ENCODE assay signal across 24 cellular contexts in genomic region chr7:136278057-136278456, GRCh38.
DNase-seq lines count a peak whose midpoint lies in the region; ATAC-seq, FAIRE-seq and TF ChIP-seq lines count a peak whose summit lies in the region.
"Had no signal": no experiment of that assay in that cellular context is flagged by ENCODE, and none has a peak within 500 bp of the region (broad histone marks: within the 10 kb centered on the region; RNA-seq: fewer than 3 reads in every experiment).

No MANE protein-coding gene starts in this region.

- H3K9ac ChIP-seq in K562 (ENCODE audit: insufficient read depth in 1 of 2, low read depth in 2 of 2, low read length in 2 of 2): no peak overlapping the region
- no peak overlapping the region for H3K9ac ChIP-seq in neural progenitor cell
- no peak overlapping the region for H3K9ac ChIP-seq in PC-3 (ENCODE audit: low read length)

- H3K4me1 ChIP-seq in K562 (replicated peaks in 1 of 2; ENCODE audit: control insufficient read depth in 2 of 2, insufficient read depth in 2 of 2, low read length in 2 of 2): no peaks in the 10 kb centered on the region
- H3K4me1 ChIP-seq in neural progenitor cell: peaks cover 21% of the 10 kb centered on the region
- H3K4me1 ChIP-seq in PC-3 (ENCODE audit: insufficient read depth, low read length): no peaks in the 10 kb centered on the region
- H3K4me1 ChIP-seq: Caco-2 had no signal

- no peaks in the 10 kb centered on the region for H3K9me3 ChIP-seq in K562 (replicated peaks; ENCODE audit: control insufficient read depth, insufficient read depth, low read depth, low read length)
- H3K9me3 ChIP-seq in neural progenitor cell (ENCODE audit: low read depth): no peaks in the 10 kb centered on the region
- H3K9me3 ChIP-seq in PC-3 (ENCODE audit: low read length): no peaks in the 10 kb centered on the region
- H3K9me3 ChIP-seq: Caco-2, MG63 had no signal

- no peaks in the 10 kb centered on the region for H3K27me3 ChIP-seq in K562 (ENCODE audit: control insufficient read depth in 2 of 2, insufficient read depth in 2 of 2, low read length in 2 of 2)
- no peaks in the 10 kb centered on the region for H3K27me3 ChIP-seq in neural progenitor cell
- H3K27me3 ChIP-seq in PC-3 (ENCODE audit: low read length): 0 out of 2 replicates have a peak, but pooled peaks cover 13% of the 10 kb centered on the region
- H3K27me3 ChIP-seq: MG63 had no signal

- H3K4me1 Mint-ChIP-seq in neural progenitor cell: no peaks in the 10 kb centered on the region
- H3K4me1 Mint-ChIP-seq: CD4-positive, alpha-beta memory T cell; GM23338; H9 had no signal

- no peaks in the 10 kb centered on the region for H3K9me2 ChIP-seq in PC-3 (replicated peaks; ENCODE audit: low read length)

- H3K27ac Mint-ChIP-seq in neural progenitor cell: no peak overlapping the region
- H3K27ac Mint-ChIP-seq: CD4-positive, alpha-beta memory T cell; GM23338; H9 had no signal

- ATAC-seq in K562 (no peak), PC-3 (no peak)
- ATAC-seq: GM23338 had no signal

- H3F3A ChIP-seq in neural progenitor cell (ENCODE audit: low read depth) (no peaks in the 10 kb centered on the region), PC-3 (ENCODE audit: low read length, unreplicated experiment) (no peaks in the 10 kb centered on the region)

- no peak for TF ChIP-seq RAD21 in K562 (CRISPR knock-in tag; conservative IDR thresholded peaks at IDR 0.05 in 1 of 2, IDR thresholded peaks at IDR 0.05 in 1 of 2)

- no peaks in the 10 kb centered on the region for H3K79me2 ChIP-seq in K562 (ENCODE audit: control insufficient read depth, insufficient read depth, low read length)
- H3K79me2 ChIP-seq in neural progenitor cell (ENCODE audit: low read depth): no peaks in the 10 kb centered on the region
- no peaks in the 10 kb centered on the region for H3K79me2 ChIP-seq in PC-3 (ENCODE audit: low read length)

- no peak overlapping the region for H3K4me3 Mint-ChIP-seq in neural progenitor cell
- H3K4me3 Mint-ChIP-seq: CD4-positive, alpha-beta memory T cell; GM23338; H9 had no signal

- no peaks in the 10 kb centered on the region for H4K20me1 ChIP-seq in K562 (replicated peaks; ENCODE audit: control insufficient read depth, insufficient read depth, low read length)
- H4K20me1 ChIP-seq in neural progenitor cell (ENCODE audit: low read depth): no peaks in the 10 kb centered on the region
- H4K20me1 ChIP-seq in PC-3 (ENCODE audit: low read length): no peaks in the 10 kb centered on the region

- TF ChIP-seq CTCF in K562 (IDR thresholded peaks at IDR 0.05 in 2 of 3, conservative IDR thresholded peaks at IDR 0.05 in 1 of 3; ENCODE audit: insufficient read depth in 2 of 3, low read depth in 1 of 3, low read length in 3 of 3) (no peak), neural progenitor cell (IDR thresholded peaks at IDR 0.05) (no peak), PC-3 (conservative IDR thresholded peaks at IDR 0.05; ENCODE audit: low read depth, low read length) (no peak)

- WGBS in K562 (ENCODE audit: insufficient coverage, low coverage, missing lambda C conversion rate): 41% methylated on average over 2 of the region's 2 CpGs

- H3K36me3 ChIP-seq in K562 (ENCODE audit: control insufficient read depth, insufficient read depth, low read length): no peaks in the 10 kb centered on the region
- H3K36me3 ChIP-seq in neural progenitor cell: no peaks in the 10 kb centered on the region
- no peaks in the 10 kb centered on the region for H3K36me3 ChIP-seq in PC-3 (ENCODE audit: low read depth, low read length)
- H3K36me3 ChIP-seq: MG63 had no signal

- intact Hi-C loops in K562 (cut with micrococcal nuclease) (no loop called here), PC-3 (cut with micrococcal nuclease) (no loop called here)

- in situ Hi-C loops in K562 (cut with MboI): no loop called here

- no peaks in the 10 kb centered on the region for H3K9me3 Mint-ChIP-seq in neural progenitor cell
- H3K9me3 Mint-ChIP-seq: GM23338, H9 had no signal

- H3K4me2 ChIP-seq in K562 (ENCODE audit: insufficient read depth, low read length) (no peak overlapping the region), neural progenitor cell (no peak overlapping the region), PC-3 (ENCODE audit: low read length) (no peak overlapping the region)
- H3K4me2 ChIP-seq: GM23338 had no signal

- no peak for TF ChIP-seq EP300 in K562 (IDR thresholded peaks at IDR 0.05; ENCODE audit: low read length)

- H3K4me3 ChIP-seq in K562 (no peak overlapping the region), neural progenitor cell (no peak overlapping the region), PC-3 (ENCODE audit: low read length) (no peak overlapping the region)
- H3K4me3 ChIP-seq: GM23338, MG63 had no signal

- FAIRE-seq in K562 (lab: Jason Lieb, UNC): no peak
- FAIRE-seq: G401.6, HTR-8/SVneo had no signal

- BruUV-seq in K562 (replicated peaks; lab: Mats Ljungman, UMichigan): no TSS peak
- BruUV-seq in PC-3 (replicated peaks; lab: Mats Ljungman, UMichigan): no TSS peak

- CTCF ChIA-PET in K562 (lab: Yijun Ruan, JAX; ENCODE audit: low intra/inter-chr PET ratio) (no interaction called here), PC-3 (lab: Charles Lee) (no interaction called here)

- peak; percentile 73 for DNase-seq in NCI-H69 (lab: John Stamatoyannopoulos, UW)
- DNase-seq in K562 (ENCODE audit: extremely low read depth in 1 of 4, low spot score in 3 of 4): no peak
- peak; percentile 3 for DNase-seq in left kidney (ENCODE audit: low read depth, low spot score)
- DNase-seq in activated CD4-positive, CD25-positive, alpha-beta regulatory T cell treated with anti-CD3 and anti-CD28 coated beads, Interleukin-2, amount 50 U/mL, for 72 hours: no peak
- DNase-seq in NCI-H1436 treated with DMSO at 0.1 percent for 48 hours (lab: John Stamatoyannopoulos, UW): no peak
- DNase-seq in neural progenitor cell (ENCODE audit: low spot score): no peak
- DNase-seq in PC-3: no peak
- DNase-seq: C1 segment of cervical spinal cord; Caco-2; CD4-positive, alpha-beta memory T cell; H9; KBM-7; MG63; NCI-H187; NCI-H2081 treated with DMSO at 0.1 percent for 48 hours; NCI-H2171; NCI-H446; NCI-H524 treated with DMSO at 0.1 percent for 48 hours; NCI-H82; SHP77 had no signal

- H3K27ac ChIP-seq in K562 (ENCODE audit: extremely low read depth, low read depth, low read length): no peak overlapping the region
- H3K27ac ChIP-seq in neural progenitor cell: no peak overlapping the region
- no peak overlapping the region for H3K27ac ChIP-seq in PC-3 (ENCODE audit: low read length)
- H3K27ac ChIP-seq: RWPE1 had no signal

- H3K36me3 Mint-ChIP-seq in neural progenitor cell: no peaks in the 10 kb centered on the region
- H3K36me3 Mint-ChIP-seq: CD4-positive, alpha-beta memory T cell had no signal

- H2AFZ ChIP-seq in K562 (ENCODE audit: low read depth, low read length) (no peak overlapping the region), neural progenitor cell (replicated peaks) (no peak overlapping the region), PC-3 (ENCODE audit: low read length) (no peak overlapping the region)
- H2AFZ ChIP-seq: GM23338 had no signal

- POLR2A ChIA-PET in K562 (lab: Yijun Ruan, JAX) (no interaction called here), PC-3 (lab: Charles Lee; ENCODE audit: unreplicated experiment) (no interaction called here)

- peaks cover 2% of the 10 kb centered on the region for H3K27me3 Mint-ChIP-seq in neural progenitor cell (ENCODE audit: insufficient read depth, low read depth)
- H3K27me3 Mint-ChIP-seq: CD4-positive, alpha-beta memory T cell had no signal

- H3K9me1 ChIP-seq in K562 (ENCODE audit: control insufficient read depth, insufficient read depth, low read length): no peaks in the 10 kb centered on the region

- TF ChIP-seq POLR2A in K562 (conservative IDR thresholded peaks at IDR 0.05): no peak

Comparison
In these comparisons a context has a peak if more than half of its experiments do, and no peak if none do; other contexts are left out.
1. DNase-seq: peak in NCI-H69 (single experiment) and left kidney (single experiment); none in K562 (0 of 4), activated CD4-positive, CD25-positive, alpha-beta regulatory T cell treated with anti-CD3 and anti-CD28 coated beads, Interleukin-2, amount 50 U/mL, for 72 hours (single experiment), NCI-H1436 treated with DMSO at 0.1 percent for 48 hours (single experiment), neural progenitor cell (single experiment) and PC-3 (single experiment).